18 cellular contexts compared by ENCODE assay signal in the genomic region with DNA sequence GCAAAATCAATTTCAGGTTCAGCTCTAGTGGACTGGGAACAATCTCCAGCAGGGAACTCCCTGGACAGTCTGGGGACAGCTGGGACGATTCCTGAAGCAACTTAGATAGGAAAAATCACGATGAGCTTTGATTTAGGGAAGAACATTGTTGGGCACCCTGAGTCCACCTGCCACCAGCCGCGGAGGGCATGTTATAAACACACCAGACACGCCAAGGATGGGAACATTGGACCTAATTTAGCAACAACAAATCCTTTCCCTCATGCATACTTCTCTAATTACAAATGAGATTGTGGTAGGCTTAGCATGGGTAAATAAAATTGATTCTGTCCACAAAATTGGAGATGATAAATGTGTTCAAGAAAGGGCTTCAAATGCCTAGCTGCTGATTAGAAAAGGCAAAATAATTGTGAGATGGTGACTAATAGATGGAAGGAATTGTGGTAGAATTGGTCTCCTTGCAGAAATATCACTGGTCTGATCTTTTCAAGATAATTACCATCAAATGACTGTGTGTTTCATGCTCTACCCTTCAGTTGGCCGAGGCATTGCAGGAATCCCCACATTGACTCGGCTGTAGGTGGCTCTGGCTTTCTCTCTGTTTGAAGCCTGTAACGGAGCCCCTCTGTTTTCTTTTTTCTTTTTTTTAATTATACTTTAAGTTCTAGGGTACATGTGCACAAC. TPM values are rescaled to one million over a fixed set of nuclear protein-coding genes. Genes with fewer than 3 reads are reported as not detected.
DNase-seq lines count a peak whose midpoint lies in the region; ATAC-seq, FAIRE-seq and TF ChIP-seq lines count a peak whose summit lies in the region.
"Had no signal": no experiment of that assay in that cellular context is flagged by ENCODE, and none has a peak within 500 bp of the region (broad histone marks: within the 10 kb centered on the region; RNA-seq: fewer than 3 reads in every experiment).

No MANE protein-coding gene starts in this region.

- H3K4me1 ChIP-seq in astrocyte (ENCODE audit: insufficient read depth, low read length): no peaks in the 10 kb centered on the region

- peak; percentile 59 for ATAC-seq in stimulated activated naive CD8-positive, alpha-beta T cell treated with anti-CD3 and anti-CD28 coated beads, Interleukin-15, Interleukin-2, amounts not matched to agents 100 U/mL and 50 U/mL, for 24 hours
- ATAC-seq: HepG2 had no signal

- no peak for FAIRE-seq in astrocyte (lab: Jason Lieb, UNC)
- FAIRE-seq: G401.6, GM12891, H1, HepG2, HTR-8/SVneo had no signal

- no peaks in the 10 kb centered on the region for H3K27me3 Mint-ChIP-seq in activated CD4-positive, alpha-beta memory T cell treated with anti-CD3 and anti-CD28 coated beads for 36 hours
- no peaks in the 10 kb centered on the region for H3K27me3 Mint-ChIP-seq in activated CD4-positive, alpha-beta memory T cell treated with anti-CD3 and anti-CD28 coated beads, Interleukin-2, amount 10 ng/mL, durations not matched to agents 7 days and 5 days
- no peaks in the 10 kb centered on the region for H3K27me3 Mint-ChIP-seq in astrocyte (ENCODE audit: low read depth, unreplicated experiment)
- H3K27me3 Mint-ChIP-seq: CD4-positive, CD25-positive, alpha-beta regulatory T cell had no signal

- H3K4me3 Mint-ChIP-seq in activated CD4-positive, alpha-beta memory T cell treated with anti-CD3 and anti-CD28 coated beads for 36 hours: no peak overlapping the region
- no peak overlapping the region for H3K4me3 Mint-ChIP-seq in activated CD4-positive, alpha-beta memory T cell treated with anti-CD3 and anti-CD28 coated beads, Interleukin-2, amount 10 ng/mL, durations not matched to agents 7 days and 5 days
- H3K4me3 Mint-ChIP-seq in astrocyte (ENCODE audit: unreplicated experiment): no peak overlapping the region

- POLR2A ChIA-PET in activated CD4-positive, alpha-beta memory T cell treated with anti-CD3 and anti-CD28 coated beads for 36 hours (lab: Charles Lee): no interaction called here
- POLR2A ChIA-PET in activated CD4-positive, alpha-beta memory T cell treated with anti-CD3 and anti-CD28 coated beads, Interleukin-2, amount 10 ng/mL, durations not matched to agents 7 days and 5 days (lab: Charles Lee): no interaction called here

- no peaks in the 10 kb centered on the region for H4K20me1 ChIP-seq in astrocyte (ENCODE audit: insufficient read depth, low read length)
- H4K20me1 ChIP-seq: BLaER1 had no signal

- peaks cover 14% of the 10 kb centered on the region for H3K36me3 Mint-ChIP-seq in activated CD4-positive, alpha-beta memory T cell treated with anti-CD3 and anti-CD28 coated beads for 36 hours
- peaks cover 36% of the 10 kb centered on the region for H3K36me3 Mint-ChIP-seq in activated CD4-positive, alpha-beta memory T cell treated with anti-CD3 and anti-CD28 coated beads, Interleukin-2, amount 10 ng/mL, durations not matched to agents 7 days and 5 days (ENCODE audit: low read depth)
- H3K36me3 Mint-ChIP-seq in astrocyte (ENCODE audit: low read depth, unreplicated experiment): peaks cover 1% of the 10 kb centered on the region

- peak overlapping the region; percentile 4 for H3K27ac Mint-ChIP-seq in activated CD4-positive, alpha-beta memory T cell treated with anti-CD3 and anti-CD28 coated beads for 36 hours
- no peak overlapping the region for H3K27ac Mint-ChIP-seq in activated CD4-positive, alpha-beta memory T cell treated with anti-CD3 and anti-CD28 coated beads, Interleukin-2, amount 10 ng/mL, durations not matched to agents 7 days and 5 days
- H3K27ac Mint-ChIP-seq in astrocyte (ENCODE audit: unreplicated experiment): no peak overlapping the region
- H3K27ac Mint-ChIP-seq: CD4-positive, CD25-positive, alpha-beta regulatory T cell had no signal

- intact Hi-C loops in activated CD4-positive, alpha-beta memory T cell treated with anti-CD3 and anti-CD28 coated beads for 36 hours (cut with micrococcal nuclease): no loop called here

- no peak overlapping the region for H3K4me3 ChIP-seq in astrocyte (ENCODE audit: insufficient read depth, low read depth, low read length)
- H3K4me3 ChIP-seq: BLaER1, HAP-1 had no signal

- no peaks in the 10 kb centered on the region for H3K36me3 ChIP-seq in astrocyte (ENCODE audit: insufficient read depth, low read length)
- H3K36me3 ChIP-seq: HAP-1 had no signal

- H3K9me3 Mint-ChIP-seq in activated CD4-positive, alpha-beta memory T cell treated with anti-CD3 and anti-CD28 coated beads for 36 hours: peaks cover 19% of the 10 kb centered on the region
- H3K9me3 Mint-ChIP-seq in activated CD4-positive, alpha-beta memory T cell treated with anti-CD3 and anti-CD28 coated beads, Interleukin-2, amount 10 ng/mL, durations not matched to agents 7 days and 5 days: peaks cover 24% of the 10 kb centered on the region
- H3K9me3 Mint-ChIP-seq in astrocyte (ENCODE audit: unreplicated experiment): peaks cover 7% of the 10 kb centered on the region

- no peak for TF ChIP-seq CTCF in astrocyte (IDR thresholded peaks at IDR 0.05; ENCODE audit: insufficient read depth, low read depth, low read length)

- H3K27ac ChIP-seq in astrocyte (ENCODE audit: low read depth, low read length): no peak overlapping the region
- H3K27ac ChIP-seq: BLaER1 had no signal

- H3K9me3 ChIP-seq in astrocyte (ENCODE audit: insufficient read depth, low read depth, low read length): no peaks in the 10 kb centered on the region
- H3K9me3 ChIP-seq: HAP-1 had no signal

- H3K4me2 ChIP-seq in astrocyte (ENCODE audit: low read length): no peak overlapping the region
- H3K4me2 ChIP-seq: BLaER1 had no signal

- no peaks in the 10 kb centered on the region for H3K79me2 ChIP-seq in astrocyte (ENCODE audit: insufficient read depth, low read length)

- no peak overlapping the region for H2AFZ ChIP-seq in astrocyte (ENCODE audit: low read depth, low read length)

- H3K4me1 Mint-ChIP-seq in activated CD4-positive, alpha-beta memory T cell treated with anti-CD3 and anti-CD28 coated beads for 36 hours (ENCODE audit: low read depth): peaks cover 9% of the 10 kb centered on the region
- peaks cover 10% of the 10 kb centered on the region for H3K4me1 Mint-ChIP-seq in activated CD4-positive, alpha-beta memory T cell treated with anti-CD3 and anti-CD28 coated beads, Interleukin-2, amount 10 ng/mL, durations not matched to agents 7 days and 5 days
- no peaks in the 10 kb centered on the region for H3K4me1 Mint-ChIP-seq in astrocyte (ENCODE audit: low read depth, unreplicated experiment)

- CTCF ChIA-PET in activated CD4-positive, alpha-beta memory T cell treated with anti-CD3 and anti-CD28 coated beads for 36 hours (lab: Charles Lee): no interaction called here
- CTCF ChIA-PET in activated CD4-positive, alpha-beta memory T cell treated with anti-CD3 and anti-CD28 coated beads, Interleukin-2, amount 10 ng/mL, durations not matched to agents 7 days and 5 days (lab: Charles Lee): no interaction called here

- no peak overlapping the region for H3K9ac ChIP-seq in astrocyte (ENCODE audit: low read length)
- H3K9ac ChIP-seq: BLaER1 had no signal

- no peak for DNase-seq in activated CD4-positive, alpha-beta memory T cell treated with anti-CD3 and anti-CD28 coated beads for 36 hours
- DNase-seq in activated CD4-positive, alpha-beta memory T cell treated with anti-CD3 and anti-CD28 coated beads, Interleukin-2, amount 10 ng/mL, durations not matched to agents 7 days and 5 days: no peak
- DNase-seq in EL: peak; percentile 24
- peak; percentile 6 for DNase-seq in astrocyte (ENCODE audit: low read depth)
- no peak for DNase-seq in stimulated activated naive CD8-positive, alpha-beta T cell treated with anti-CD3 and anti-CD28 coated beads, Interleukin-15, Interleukin-2, amounts not matched to agents 100 U/mL and 50 U/mL, for 24 hours
- no peak for DNase-seq in NCI-H2227 treated with DMSO at 0.1 percent for 48 hours (lab: John Stamatoyannopoulos, UW)
- no peak for DNase-seq in Kasumi-1 (lab: John Stamatoyannopoulos, UW)
- DNase-seq: 8988T; AML-193; CD4-positive, CD25-positive, alpha-beta regulatory T cell; DMS53 had no signal

- H3K27me3 ChIP-seq in astrocyte (ENCODE audit: insufficient read depth, low read length): no peaks in the 10 kb centered on the region
- H3K27me3 ChIP-seq: BLaER1 had no signal

RNA-seq across cellular contexts. Expression of gene NANP, which starts 6.1 kb away (rescaled TPM):
- 1 to 10 TPM; 6.5 to 7.3 TPM for total RNA-seq in activated CD4-positive, alpha-beta memory T cell treated with anti-CD3 and anti-CD28 coated beads for 36 hours
- 1 to 10 TPM; 5.2 to 5.5 TPM for total RNA-seq in activated CD4-positive, alpha-beta memory T cell treated with anti-CD3 and anti-CD28 coated beads, Interleukin-2, amount 10 ng/mL, durations not matched to agents 7 days and 5 days
- 5.0 and 5.7 TPM in 2 replicates for total RNA-seq in astrocyte

RNA-seq across cellular contexts. Expression of gene NINL, which starts 44.6 kb away (rescaled TPM):
- 1 to 10 TPM; 2.7 to 3.9 TPM for total RNA-seq in activated CD4-positive, alpha-beta memory T cell treated with anti-CD3 and anti-CD28 coated beads for 36 hours
- total RNA-seq in activated CD4-positive, alpha-beta memory T cell treated with anti-CD3 and anti-CD28 coated beads, Interleukin-2, amount 10 ng/mL, durations not matched to agents 7 days and 5 days: 1 to 10 TPM; 2.5 to 2.8 TPM
- 7.9 and 10.2 TPM in 2 replicates for total RNA-seq in astrocyte

Comparison
In these comparisons a context has a peak if more than half of its experiments do, and no peak if none do; other contexts are left out.
1. DNase-seq: peak in EL (single experiment) and astrocyte (single experiment); none in activated CD4-positive, alpha-beta memory T cell treated with anti-CD3 and anti-CD28 coated beads for 36 hours (single experiment), activated CD4-positive, alpha-beta memory T cell treated with anti-CD3 and anti-CD28 coated beads, Interleukin-2, amount 10 ng/mL, durations not matched to agents 7 days and 5 days (single experiment), stimulated activated naive CD8-positive, alpha-beta T cell treated with anti-CD3 and anti-CD28 coated beads, Interleukin-15, Interleukin-2, amounts not matched to agents 100 U/mL and 50 U/mL, for 24 hours (single experiment), NCI-H2227 treated with DMSO at 0.1 percent for 48 hours (single experiment) and Kasumi-1 (0 of 2).